26 cellular contexts compared by ENCODE assay signal in the genomic region with DNA sequence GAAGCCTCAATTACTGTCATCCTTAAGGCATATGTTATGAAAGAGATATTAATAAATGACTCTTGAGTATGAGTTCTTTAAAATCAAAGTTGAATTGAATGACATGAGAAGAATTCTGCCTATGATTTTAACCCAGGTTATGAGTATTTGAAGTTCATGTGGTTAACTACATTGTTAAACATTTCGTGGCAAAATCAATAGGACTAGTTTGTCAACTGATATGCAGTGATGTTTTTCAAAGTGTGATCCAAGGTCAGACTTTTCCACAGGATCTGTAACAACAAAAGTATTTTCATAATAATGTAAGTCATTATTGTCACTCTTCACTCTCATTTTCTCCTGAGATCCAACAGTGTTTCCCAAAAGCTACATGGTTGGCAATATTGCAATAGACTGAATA.
"Had no signal": no experiment of that assay in that cellular context is flagged by ENCODE, and none has a peak within 500 bp of the region (broad histone marks: within the 10 kb centered on the region; RNA-seq: fewer than 3 reads in every experiment).

No MANE protein-coding gene starts in this region.

- DNase-seq: colonic mucosa; cortex of kidney; dermis blood vessel endothelial cell; dorsolateral prefrontal cortex; effector CD4-positive, alpha-beta T cell; effector CD8-positive, alpha-beta T cell; effector memory CD4-positive, alpha-beta T cell; effector memory CD8-positive, alpha-beta T cell; endodermal cell; erythroblast; esophagus squamous epithelium; foreskin fibroblast; foreskin keratinocyte; foreskin melanocyte; gastrocnemius medialis; glutamatergic neuron; head of caudate nucleus; heart left ventricle; heart right ventricle had no signal

- H3K9me3 ChIP-seq: colonic mucosa, esophagus muscularis mucosa, esophagus squamous epithelium, gastrocnemius medialis, gastroesophageal sphincter, heart left ventricle, heart right ventricle had no signal

- ATAC-seq: effector memory CD8-positive, alpha-beta T cell; esophagus mucosa; foreskin keratinocyte; gastrocnemius medialis; gastroesophageal sphincter; heart left ventricle; heart right ventricle had no signal

- H3K4me1 ChIP-seq: colonic mucosa, esophagus muscularis mucosa, esophagus squamous epithelium, foreskin keratinocyte, gastrocnemius medialis, gastroesophageal sphincter, heart left ventricle, heart right ventricle had no signal

- FAIRE-seq: colon, endothelial cell of umbilical vein had no signal

- H3K27me3 ChIP-seq: colonic mucosa, dorsolateral prefrontal cortex, esophagus muscularis mucosa, esophagus squamous epithelium, foreskin keratinocyte, gastrocnemius medialis, gastroesophageal sphincter, heart left ventricle, heart right ventricle had no signal

- H3K27ac ChIP-seq: colonic mucosa, coronary artery, dorsolateral prefrontal cortex, epithelial cell of prostate, esophagus muscularis mucosa, esophagus squamous epithelium, foreskin keratinocyte, gastrocnemius medialis, gastroesophageal sphincter, heart left ventricle, heart right ventricle had no signal

- H3K4me3 ChIP-seq: colonic mucosa, coronary artery, dorsolateral prefrontal cortex, esophagus muscularis mucosa, esophagus squamous epithelium, gastrocnemius medialis, gastroesophageal sphincter, heart left ventricle, heart right ventricle had no signal

- H3K36me3 ChIP-seq: colonic mucosa, gastrocnemius medialis had no signal
